In genomic region chr10:29858352-29859267, GRCh38 we compare ENCODE assay signal across 7 cellular contexts.
DNase-seq lines count a peak whose midpoint lies in the region; TF ChIP-seq lines count a peak whose summit lies in the region.

No MANE protein-coding gene starts in this region.

- peak; percentile 6 for TF ChIP-seq CTCF in GM13977 (IDR thresholded peaks at IDR 0.05; ENCODE audit: extremely low read depth, insufficient read depth, missing control alignments)
- peak; percentile 74 for TF ChIP-seq CTCF in fibroblast of pulmonary artery (IDR thresholded peaks at IDR 0.05; ENCODE audit: low read length, missing control alignments)

- H3K4me3 Mint-ChIP-seq in T-helper 2 cell treated with Interferon-gamma antibody and Interleukin-4, amounts not matched to agents 5 μg/mL and 100 μg/mL, for 36 hours, result no peak overlapping the region

- no peak overlapping the region for H3K4me3 ChIP-seq in fibroblast of pulmonary artery (replicated peaks; ENCODE audit: low read depth, low read length)

- no peaks in the 10 kb centered on the region for H3K4me1 Mint-ChIP-seq in T-helper 2 cell treated with Interferon-gamma antibody and Interleukin-4, amounts not matched to agents 5 μg/mL and 100 μg/mL, for 36 hours (ENCODE audit: low read depth)

- in situ Hi-C loops in GM13977 (cut with MboI; ENCODE audit: low pct_unique_long_range_greater_than_20kb, low sequenced_read_pairs, unreplicated experiment), result no loop called here

- DNase-seq in GM13977 (ENCODE audit: low spot score) (no peak), RPMI8226 (peak; percentile 10), fibroblast of pulmonary artery (ENCODE audit: low read depth) (peak; percentile 73), pons (ENCODE audit: low spot score) (peak; percentile 22), T-helper 9 cell (no peak), NCI-H1048 (lab: John Stamatoyannopoulos, UW) (no peak)
- no peak for DNase-seq in T-helper 2 cell treated with Interferon-gamma antibody and Interleukin-4, amounts not matched to agents 5 μg/mL and 100 μg/mL, for 36 hours (ENCODE audit: low spot score)

- H3K27ac Mint-ChIP-seq in T-helper 2 cell treated with Interferon-gamma antibody and Interleukin-4, amounts not matched to agents 5 μg/mL and 100 μg/mL, for 36 hours, result no peak overlapping the region

- H3K36me3 Mint-ChIP-seq in T-helper 2 cell treated with Interferon-gamma antibody and Interleukin-4, amounts not matched to agents 5 μg/mL and 100 μg/mL, for 36 hours (ENCODE audit: low read depth), result no peaks in the 10 kb centered on the region

- H3K9me3 Mint-ChIP-seq in T-helper 2 cell treated with Interferon-gamma antibody and Interleukin-4, amounts not matched to agents 5 μg/mL and 100 μg/mL, for 36 hours, result no peaks in the 10 kb centered on the region

- H3K27me3 Mint-ChIP-seq in T-helper 2 cell treated with Interferon-gamma antibody and Interleukin-4, amounts not matched to agents 5 μg/mL and 100 μg/mL, for 36 hours (ENCODE audit: low read depth), result peaks cover 22% of the 10 kb centered on the region

Comparison
In these comparisons a context has a peak if more than half of its experiments do, and no peak if none do; other contexts are left out.
1. DNase-seq: peak in RPMI8226 (single experiment), fibroblast of pulmonary artery (single experiment) and pons (single experiment); none in GM13977 (single experiment), T-helper 9 cell (single experiment), NCI-H1048 (single experiment) and T-helper 2 cell treated with Interferon-gamma antibody and Interleukin-4, amounts not matched to agents 5 μg/mL and 100 μg/mL, for 36 hours (single experiment).